21 cellular contexts compared by ENCODE assay signal in the genomic region with DNA sequence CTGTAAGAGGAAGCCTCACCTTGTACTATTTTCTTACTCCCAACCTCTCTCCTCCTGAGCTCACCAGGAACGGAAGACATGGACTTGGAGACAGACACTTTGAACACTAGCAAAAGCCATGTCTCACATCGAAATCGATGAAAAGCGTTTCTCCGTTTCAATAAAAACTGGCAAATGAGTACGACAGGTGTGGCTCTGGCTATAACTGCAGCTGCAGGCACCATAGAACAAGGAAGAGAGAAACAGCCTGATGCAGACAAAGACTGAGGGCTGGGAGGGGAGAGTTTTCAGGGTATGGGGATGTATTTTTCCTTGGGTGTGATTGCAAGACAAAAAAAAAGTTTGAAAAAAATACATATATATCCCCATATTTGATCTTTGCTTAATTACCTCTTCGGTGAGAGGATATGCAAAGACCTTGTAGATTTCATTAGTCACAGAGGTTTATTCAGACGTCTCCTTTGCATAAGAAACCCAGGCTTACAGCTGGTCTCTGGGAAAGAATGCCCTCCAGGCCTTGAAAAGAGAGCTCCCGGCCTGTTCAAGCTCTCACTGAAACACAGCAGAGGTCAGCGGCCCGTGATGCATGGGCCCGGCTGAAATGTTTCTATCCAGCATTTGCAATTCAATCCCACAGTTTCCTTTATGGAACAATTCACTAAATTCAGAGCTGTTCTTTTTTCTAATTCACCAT.
DNase-seq lines count a peak whose midpoint lies in the region; ATAC-seq lines count a peak whose summit lies in the region.
"Had no signal": no experiment of that assay in that cellular context is flagged by ENCODE, and none has a peak within 500 bp of the region (broad histone marks: within the 10 kb centered on the region; RNA-seq: fewer than 3 reads in every experiment).

No MANE protein-coding gene starts in this region.

- peak overlapping the region; percentile 43 for H3K27ac ChIP-seq in HUES6 (ENCODE audit: low read depth, low read length)
- peak overlapping the region; percentile 67 for H3K27ac ChIP-seq in SJCRH30
- H3K27ac ChIP-seq: gastroesophageal sphincter, KMS-11, lower lobe of right lung had no signal

- peak overlapping the region; percentile 10 for H3K4me3 ChIP-seq in HUES6 (ENCODE audit: low read depth, low read length)
- H3K4me3 ChIP-seq in SJCRH30, result no peak overlapping the region
- H3K4me3 ChIP-seq in neuron (ENCODE audit: low read length), result peak overlapping the region; percentile 17
- H3K4me3 ChIP-seq: gastroesophageal sphincter, lower lobe of right lung had no signal

- DNase-seq in SJCRH30 (peak; percentile 59 to 71), iPS DF 4.7 (ENCODE audit: extremely low read depth, low spot score) (peak; percentile 64), cardiac septum (ENCODE audit: low spot score) (no peak), KBM-7 (no peak)
- DNase-seq: activated CD4-positive, alpha-beta memory T cell treated with anti-CD3 and anti-CD28 coated beads, Interleukin-2, amount 10 ng/mL, durations not matched to agents 7 days and 5 days; activated effector memory CD4-positive, alpha-beta T cell treated with Interleukin-2 at 50 U/mL for 16 hours; activated naive CD8-positive, alpha-beta T cell treated with anti-CD3 and anti-CD28 coated beads, Interleukin-2, amount 10 ng/mL, durations not matched to agents 7 days and 5 days; lower lobe of right lung; MV-4-11; NCI-H2171; NCI-H748 treated with DMSO at 0.1 percent for 48 hours; retina; stimulated activated CD4-positive, alpha-beta T cell treated with anti-CD3 and anti-CD28 coated beads, Interleukin-4, amount 100 ng/mL, for 24 hours; stimulated activated naive CD8-positive, alpha-beta T cell treated with anti-CD3 and anti-CD28 coated beads, Interleukin-15, Interleukin-2, amounts not matched to agents 100 U/mL and 50 U/mL, for 24 hours; SW 1271 had no signal

- ATAC-seq in HG02970 (IDR thresholded peaks at IDR 0.05; ENCODE audit: low FRiP score, unreplicated experiment), result no peak
- ATAC-seq: gastroesophageal sphincter; lower lobe of right lung; Right ventricle myocardium inferior; stimulated activated naive CD8-positive, alpha-beta T cell treated with anti-CD3 and anti-CD28 coated beads, Interleukin-15, Interleukin-2, amounts not matched to agents 100 U/mL and 50 U/mL, for 24 hours had no signal

- peaks cover 63% of the 10 kb centered on the region for H3K4me1 ChIP-seq in HUES6 (ENCODE audit: control insufficient read depth, insufficient read depth, low read length)
- peaks cover 45% of the 10 kb centered on the region for H3K4me1 ChIP-seq in SJCRH30
- H3K4me1 ChIP-seq in neuron (ENCODE audit: insufficient read depth, low read length), result peaks cover 47% of the 10 kb centered on the region
- H3K4me1 ChIP-seq: lower lobe of right lung had no signal

- H3K27me3 ChIP-seq in HUES6 (ENCODE audit: control insufficient read depth, insufficient read depth, low read length) (no peaks in the 10 kb centered on the region), SJCRH30 (no peaks in the 10 kb centered on the region), neuron (ENCODE audit: insufficient read depth, low read length) (no peaks in the 10 kb centered on the region)

- intact Hi-C loops in cardiac septum (cut with DNase I), result no loop called here

- H3K9ac ChIP-seq in HUES6 (ENCODE audit: low read length), result peak overlapping the region; percentile 46
- H3K9ac ChIP-seq: KMS-11 had no signal

- H3K9me3 ChIP-seq in HUES6 (ENCODE audit: control insufficient read depth, insufficient read depth, low read depth, low read length) (no peaks in the 10 kb centered on the region), SJCRH30 (replicated peaks) (no peaks in the 10 kb centered on the region), neuron (ENCODE audit: low read length) (no peaks in the 10 kb centered on the region)
- H3K9me3 ChIP-seq: gastroesophageal sphincter, lower lobe of right lung had no signal

- in situ Hi-C loops in KBM-7 (cut with MboI; ENCODE audit: low pct_unique_long_range_greater_than_20kb, low sequenced_read_pairs), result no loop called here

- H3K36me3 ChIP-seq in HUES6 (ENCODE audit: control insufficient read depth, insufficient read depth, low read length) (no peaks in the 10 kb centered on the region), SJCRH30 (no peaks in the 10 kb centered on the region), neuron (ENCODE audit: insufficient read depth, low read length) (no peaks in the 10 kb centered on the region)
- H3K36me3 ChIP-seq: gastroesophageal sphincter, lower lobe of right lung had no signal

- peak overlapping the region; percentile 44 for H2AFZ ChIP-seq in neuron (ENCODE audit: low read depth, low read length)

Comparison
In these comparisons a context has a peak if more than half of its experiments do, and no peak if none do; other contexts are left out.
1. DNase-seq: peak in SJCRH30 (2 of 2) and iPS DF 4.7 (single experiment); none in cardiac septum (single experiment) and KBM-7 (single experiment).